In genomic region chr11:96337541-96338530, GRCh38 we compare ENCODE assay signal across 8 cellular contexts. TPM values are rescaled to one million over a fixed set of nuclear protein-coding genes. Genes with fewer than 3 reads are reported as not detected.
A peak's percentile ranks its signal among the peaks of the same experiment; 100 is the strongest.
DNase-seq lines count a peak whose midpoint lies in the region; ATAC-seq and TF ChIP-seq lines count a peak whose summit lies in the region.

No MANE protein-coding gene starts in this region.

- ATAC-seq in GM18517 (IDR thresholded peaks at IDR 0.05; ENCODE audit: unreplicated experiment), result peak; percentile 33
- peak; percentile 38 for ATAC-seq in HG02798 (IDR thresholded peaks at IDR 0.05; ENCODE audit: poor library complexity, unreplicated experiment)
- ATAC-seq in activated CD4-positive, CD25-positive, alpha-beta regulatory T cell treated with anti-CD3 and anti-CD28 coated beads, Interleukin-2, amount 50 U/mL, for 24 hours, result peak; percentile 46 to 51

- H3K27me3 ChIP-seq in esophagus muscularis mucosa (no peaks in the 10 kb centered on the region), skeletal muscle tissue (ENCODE audit: control insufficient read depth in 3 of 3, insufficient read depth in 3 of 3, low read length in 3 of 3) (no peaks in the 10 kb centered on the region)

- 71% methylated on average over 5 of the region's 6 CpGs for WGBS in esophagus muscularis mucosa

- H3K4me1 ChIP-seq in esophagus muscularis mucosa, result peaks cover 41 to 76% (median 63%) of the 10 kb centered on the region in 4 donors
- peaks cover 16 to 32% (median 26%) of the 10 kb centered on the region in 3 donors for H3K4me1 ChIP-seq in skeletal muscle tissue (ENCODE audit: control insufficient read depth in 3 of 3, insufficient read depth in 3 of 3, low read length in 3 of 3)

- H3K4me3 ChIP-seq in esophagus muscularis mucosa (peak overlapping the region; percentile 66 to 90 (median 68)), skeletal muscle tissue (ENCODE audit: low read length in 3 of 3) (peak overlapping the region in 1 of 3 donors; percentile 25)

- no peak overlapping the region for H3K9ac ChIP-seq in skeletal muscle tissue (ENCODE audit: low read depth in 1 of 3, low read length in 3 of 3)

- TF ChIP-seq POLR2A in esophagus muscularis mucosa (IDR thresholded peaks at IDR 0.05; ENCODE audit: low read depth), result no peak

- intact Hi-C loops in esophagus muscularis mucosa (cut with DNase I), result no loop called here

- H3K36me3 ChIP-seq in esophagus muscularis mucosa, result no peaks in the 10 kb centered on the region
- H3K36me3 ChIP-seq in skeletal muscle tissue (ENCODE audit: control insufficient read depth in 3 of 3, insufficient read depth in 3 of 3, low read length in 3 of 3), result no peaks in the 10 kb centered on the region

- DNase-seq in esophagus muscularis mucosa (ENCODE audit: extremely low spot score) (no peak), NCI-H187 treated with DMSO at 0.1 percent for 48 hours (lab: John Stamatoyannopoulos, UW) (no peak), GF-D8 (lab: John Stamatoyannopoulos, UW) (no peak), SHP77 (lab: John Stamatoyannopoulos, UW) (no peak)

- TF ChIP-seq EP300 in esophagus muscularis mucosa (IDR thresholded peaks at IDR 0.05), result no peak

- TF ChIP-seq CTCF in esophagus muscularis mucosa (IDR thresholded peaks at IDR 0.05), result no peak

- H3K27ac ChIP-seq in esophagus muscularis mucosa (replicated peaks in 1 of 4) (peak overlapping the region; percentile 85 to 91 (median 88)), skeletal muscle tissue (ENCODE audit: low read depth, low read length) (peak overlapping the region; percentile 74)

- H3K9me3 ChIP-seq in esophagus muscularis mucosa (no peaks in the 10 kb centered on the region), skeletal muscle tissue (ENCODE audit: control insufficient read depth in 3 of 3, low read length in 3 of 3) (no peaks in the 10 kb centered on the region)

RNA-seq across cellular contexts. Expression of gene MAML2, which starts 5.2 kb away (rescaled TPM):
- total RNA-seq in esophagus muscularis mucosa, result 10 to 100 TPM; 20.0 to 33.7 (median 23.2) TPM
- total RNA-seq in skeletal muscle tissue, result 5.2 TPM

RNA-seq across cellular contexts. Expression of gene CCDC82, which starts 51.9 kb away (rescaled TPM):
- total RNA-seq in esophagus muscularis mucosa (10 to 100 TPM; 12.3 to 23.3 (median 14.7) TPM), skeletal muscle tissue (20.4 TPM)

RNA-seq across cellular contexts. Expression of gene JRKL, which starts 52.0 kb away (rescaled TPM):
- total RNA-seq in esophagus muscularis mucosa (1 to 10 TPM; 4.5 to 7.9 (median 6.9) TPM), skeletal muscle tissue (7.3 TPM)
